Comparison of ENCODE assay signal across 16 cellular contexts in the genomic region with DNA sequence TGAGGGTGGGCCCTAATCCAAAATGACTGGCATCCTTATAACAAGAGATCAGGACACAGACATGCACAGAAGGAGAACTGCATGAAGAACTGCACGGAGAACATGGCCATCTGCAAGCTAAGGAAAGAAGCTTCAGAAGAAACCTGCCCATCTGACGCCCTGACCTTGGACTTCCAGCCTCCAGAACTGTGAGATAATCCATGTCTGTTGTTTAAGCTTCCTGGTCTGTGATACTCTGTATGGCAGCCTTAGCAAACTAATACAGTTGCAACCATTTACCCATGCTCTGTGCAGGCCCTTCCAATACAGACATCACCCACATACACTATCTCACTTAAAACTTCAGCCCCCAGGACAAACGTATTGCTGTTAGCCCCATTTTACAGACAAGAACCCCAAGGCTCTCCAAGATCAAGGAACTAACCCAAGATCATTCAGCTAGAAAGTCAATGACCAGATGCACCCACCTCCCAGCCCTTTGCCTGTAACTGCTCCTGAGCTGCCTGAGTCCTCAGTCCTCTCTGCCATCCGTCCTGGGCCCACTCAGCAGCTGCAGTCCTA. TPM values are rescaled to one million over a fixed set of nuclear protein-coding genes. Genes with fewer than 3 reads are reported as not detected.
A peak's percentile ranks its signal among the peaks of the same experiment; 100 is the strongest.
DNase-seq lines count a peak whose midpoint lies in the region; ATAC-seq, FAIRE-seq and TF ChIP-seq lines count a peak whose summit lies in the region.
"Had no signal": no experiment of that assay in that cellular context is flagged by ENCODE, and none has a peak within 500 bp of the region (broad histone marks: within the 10 kb centered on the region; RNA-seq: fewer than 3 reads in every experiment).

No MANE protein-coding gene starts in this region.

- no peak for TF ChIP-seq POLR2A in esophagus squamous epithelium (IDR thresholded peaks at IDR 0.05)
- TF ChIP-seq POLR2A in tibial nerve (IDR thresholded peaks at IDR 0.05) = no peak

- no peak for FAIRE-seq in pancreas (lab: Jason Lieb, UNC)
- FAIRE-seq: GM12891 had no signal

- TF ChIP-seq CTCF in RWPE2 (IDR thresholded peaks at IDR 0.05; ENCODE audit: poor library complexity, severe bottlenecking) (no peak), esophagus squamous epithelium (IDR thresholded peaks at IDR 0.05) (no peak), pancreas (IDR thresholded peaks at IDR 0.05) (no peak), tibial nerve (IDR thresholded peaks at IDR 0.05) (no peak)

- ATAC-seq in RWPE2 (ENCODE audit: low read depth) (no peak), pancreas (no peak)

- no peak for TF ChIP-seq EP300 in tibial nerve (IDR thresholded peaks at IDR 0.05)

- H3K27me3 ChIP-seq in RWPE2 (ENCODE audit: insufficient read depth, poor library complexity, severe bottlenecking) (no peaks in the 10 kb centered on the region), esophagus squamous epithelium (no peaks in the 10 kb centered on the region), pancreas (no peaks in the 10 kb centered on the region), tibial nerve (no peaks in the 10 kb centered on the region)

- H3K4me3 ChIP-seq in RWPE2 (ENCODE audit: severe bottlenecking) (no peak overlapping the region), esophagus squamous epithelium (no peak overlapping the region), pancreas (no peak overlapping the region), tibial nerve (no peak overlapping the region)

- H3K27ac ChIP-seq in RWPE2 (ENCODE audit: poor library complexity, severe bottlenecking) (peak overlapping the region; percentile 37), esophagus squamous epithelium (peak overlapping the region; percentile 40 to 84 (median 80)), pancreas (peak overlapping the region in 3 of 4 donors; percentile 7 to 83 (median 81)), tibial nerve (peak overlapping the region; percentile 43 to 84 (median 72))

- H3K4me1 ChIP-seq in RWPE2 (ENCODE audit: insufficient read depth, poor library complexity, severe bottlenecking) = peaks cover 35% of the 10 kb centered on the region
- peaks cover 43 to 92% (median 44%) of the 10 kb centered on the region in 3 donors for H3K4me1 ChIP-seq in esophagus squamous epithelium
- peaks cover 28 to 31% (median 30%) of the 10 kb centered on the region in 3 donors for H3K4me1 ChIP-seq in pancreas
- peaks cover 0 to 58% (median 30%) of the 10 kb centered on the region in 4 donors for H3K4me1 ChIP-seq in tibial nerve

- WGBS in esophagus squamous epithelium, 2 donors = 75 to 88% methylated on average over 4 of the region's 4 CpGs
- 64 to 72% methylated on average over 4 of the region's 4 CpGs for WGBS in pancreas, 2 donors
- 81 to 86% methylated on average over 4 of the region's 4 CpGs for WGBS in tibial nerve, 2 donors

- H3K36me3 ChIP-seq in RWPE2 (ENCODE audit: low read depth) (peaks cover 4% of the 10 kb centered on the region), esophagus squamous epithelium (no peaks in the 10 kb centered on the region), pancreas (no peaks in the 10 kb centered on the region), tibial nerve (no peaks in the 10 kb centered on the region)

- H3K9me3 ChIP-seq in RWPE2 (ENCODE audit: severe bottlenecking) = no peaks in the 10 kb centered on the region
- H3K9me3 ChIP-seq in esophagus squamous epithelium = no peaks in the 10 kb centered on the region
- H3K9me3 ChIP-seq in pancreas = no peaks in the 10 kb centered on the region
- H3K9me3 ChIP-seq in tibial nerve = no peaks in the 10 kb centered on the region

- DNase-seq in RWPE2 (ENCODE audit: low spot score) (no peak), esophagus squamous epithelium (lab: John Stamatoyannopoulos, UW) (no peak), pancreas (no peak), tibial nerve (ENCODE audit: low spot score in 2 of 2) (no peak), NCI-H2196 (lab: John Stamatoyannopoulos, UW; ENCODE audit: unreplicated experiment) (no peak), UCSD-AML1 (lab: John Stamatoyannopoulos, UW; ENCODE audit: unreplicated experiment) (no peak), AML-193 (lab: John Stamatoyannopoulos, UW) (no peak)
- no peak for DNase-seq in stimulated activated CD4-positive, alpha-beta T cell treated with anti-CD3 and anti-CD28 coated beads, Interleukin-2, amount 100 ng/mL, for 24 hours
- DNase-seq: activated CD4-positive, alpha-beta T cell treated with anti-CD3 and anti-CD28 coated beads for 48 hours; CD4-positive, CD25-positive, alpha-beta regulatory T cell; EL; MM.1S; naive B cell; NCI-H2107; NCI-H82 had no signal

- intact Hi-C loops in esophagus squamous epithelium (cut with DNase I) = no loop called here
- intact Hi-C loops in pancreas (cut with DNase I) = no loop called here

RNA-seq across cellular contexts. Expression of gene DLG5, which starts 39.7 kb away (rescaled TPM):
- 10 to 100 TPM; 34.1 to 50.9 (median 41.3) TPM for total RNA-seq in esophagus squamous epithelium
- total RNA-seq in pancreas = 10 to 100 TPM; 11.3 to 19.4 (median 14.6) TPM
- polyA plus RNA-seq in pancreas = 10 to 100 TPM; 13.0 to 14.0 TPM
- 10 to 100 TPM; 33.0 to 47.7 (median 40.8) TPM for total RNA-seq in tibial nerve
